In the genomic region with DNA sequence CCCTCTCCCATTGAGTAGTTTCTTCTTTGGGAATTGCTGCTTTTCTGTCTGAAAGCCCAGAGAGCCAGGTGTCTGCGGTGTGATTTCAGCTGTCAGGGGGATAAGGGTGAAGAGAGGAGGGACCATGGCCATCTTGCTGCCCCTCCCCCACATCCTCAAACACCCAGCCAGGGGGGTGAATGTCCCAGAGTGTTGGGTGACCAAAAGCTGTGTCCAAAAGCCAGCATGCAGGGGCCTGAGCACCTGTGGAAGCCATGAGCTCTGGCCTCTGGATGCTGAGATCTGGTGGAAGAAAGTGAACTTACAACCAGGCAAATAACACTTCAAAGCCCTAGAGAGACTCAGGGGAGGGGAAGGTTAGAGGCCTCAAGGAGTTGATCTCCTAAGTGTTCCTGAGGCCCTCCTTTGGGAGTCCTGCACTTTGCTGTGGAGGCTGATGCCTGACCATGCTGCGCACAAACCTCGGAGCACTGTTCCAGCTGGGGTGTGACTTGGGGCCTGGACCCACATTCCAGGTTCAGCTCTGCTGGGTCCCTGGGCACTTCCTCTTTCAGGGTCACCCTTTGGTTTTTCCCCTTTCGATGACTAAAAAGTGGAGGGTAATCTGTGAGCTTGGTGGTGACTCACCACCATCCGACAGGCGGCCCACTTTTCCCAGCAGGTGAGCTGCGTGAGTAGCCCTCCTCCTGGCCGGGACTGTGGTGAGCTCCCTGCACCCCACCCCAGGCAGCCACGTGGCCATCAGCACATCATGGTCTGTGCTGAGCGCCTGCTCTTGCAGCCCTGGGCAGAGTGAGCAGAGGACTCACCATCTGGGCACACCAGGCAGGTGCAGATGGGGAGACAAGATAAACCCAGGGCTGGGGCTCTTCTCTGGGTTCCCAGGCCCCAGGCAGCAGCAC, we compare ENCODE assay signal across 8 cellular contexts.
DNase-seq lines count a peak whose midpoint lies in the region; ATAC-seq and TF ChIP-seq lines count a peak whose summit lies in the region.

No MANE protein-coding gene starts in this region.

- H3K27ac ChIP-seq in OCI-LY3 (ENCODE audit: low read length) (no peak overlapping the region), OCI-LY7 (ENCODE audit: low read depth, low read length, poor library complexity, severe bottlenecking) (no peak overlapping the region), substantia nigra (ENCODE audit: low read depth, low read length, poor library complexity, severe bottlenecking) (no peak overlapping the region)
- no peak overlapping the region for H3K27ac ChIP-seq in CD8-positive, alpha-beta memory T cell (ENCODE audit: low read depth, low read length)

- TF ChIP-seq CTCF in OCI-LY3 (IDR thresholded peaks at IDR 0.05; ENCODE audit: low read depth, low read length) (peak; percentile 9; the same call in 1 of the 2 replicates), OCI-LY7 (conservative IDR thresholded peaks at IDR 0.05; ENCODE audit: low read length) (no peak)

- CTCF ChIA-PET in OCI-LY7 (lab: Charles Lee; ENCODE audit: unreplicated experiment): no interaction called here
- CTCF ChIA-PET in CD8-positive, alpha-beta memory T cell (lab: Charles Lee): no interaction called here

- H3K27ac Mint-ChIP-seq in CD8-positive, alpha-beta memory T cell: peak overlapping the region in 2 of 8 donors; percentile 51 to 88

- DNase-seq in DMS 273 treated with DMSO at 0.1 percent for 48 hours (lab: John Stamatoyannopoulos, UW) (peak; percentile 69), islet precursor cell (peak; percentile 63), OCI-LY7 (ENCODE audit: low spot score) (no peak), HuH-7.5 (ENCODE audit: low spot score) (no peak), substantia nigra (lab: John Stamatoyannopoulos, UW) (no peak)
- no peak for DNase-seq in CD8-positive, alpha-beta memory T cell

- H3K79me2 ChIP-seq in OCI-LY3 (ENCODE audit: low read length) (no peaks in the 10 kb centered on the region), OCI-LY7 (ENCODE audit: insufficient read depth, low read depth, low read length) (no peaks in the 10 kb centered on the region)

- H3K4me2 ChIP-seq in OCI-LY3 (ENCODE audit: low read length): peak overlapping the region; percentile 60
- H3K4me2 ChIP-seq in OCI-LY7 (ENCODE audit: low read length): no peak overlapping the region

- no peaks in the 10 kb centered on the region for H3K36me3 ChIP-seq in OCI-LY3 (replicated peaks; ENCODE audit: low read depth, low read length)
- H3K36me3 ChIP-seq in OCI-LY7 (ENCODE audit: insufficient read depth, low read length): no peaks in the 10 kb centered on the region
- H3K36me3 ChIP-seq in CD8-positive, alpha-beta memory T cell (ENCODE audit: insufficient read depth, low read length): no peaks in the 10 kb centered on the region

- no TSS peak for BruUV-seq in OCI-LY7 (replicated peaks; lab: Mats Ljungman, UMichigan)

- H3K9me3 ChIP-seq in OCI-LY3 (ENCODE audit: insufficient read depth, low read length): no peaks in the 10 kb centered on the region
- H3K9me3 ChIP-seq in OCI-LY7 (ENCODE audit: low read length): no peaks in the 10 kb centered on the region
- no peaks in the 10 kb centered on the region for H3K9me3 ChIP-seq in CD8-positive, alpha-beta memory T cell (ENCODE audit: low read length)

- H4K20me1 ChIP-seq in OCI-LY3 (ENCODE audit: insufficient read depth, low read length) (no peaks in the 10 kb centered on the region), OCI-LY7 (ENCODE audit: insufficient read depth, low read length) (no peaks in the 10 kb centered on the region)

- H3K9me3 Mint-ChIP-seq in CD8-positive, alpha-beta memory T cell: no peaks in the 10 kb centered on the region

- H3K36me3 Mint-ChIP-seq in CD8-positive, alpha-beta memory T cell: peaks cover 10 to 15% (median 14%) of the 10 kb centered on the region in 3 donors

- H3K4me1 ChIP-seq in OCI-LY3 (ENCODE audit: low read length) (peaks cover 35% of the 10 kb centered on the region), OCI-LY7 (ENCODE audit: insufficient read depth, low read length, poor library complexity, severe bottlenecking) (no peaks in the 10 kb centered on the region)
- no peaks in the 10 kb centered on the region for H3K4me1 ChIP-seq in CD8-positive, alpha-beta memory T cell (ENCODE audit: insufficient read depth, low read length)

- H3K4me3 Mint-ChIP-seq in CD8-positive, alpha-beta memory T cell: no peak overlapping the region

- ATAC-seq in GM21786 (IDR thresholded peaks at IDR 0.05; ENCODE audit: unreplicated experiment): peak; percentile 83

- H3K27me3 Mint-ChIP-seq in CD8-positive, alpha-beta memory T cell: no peaks in the 10 kb centered on the region

- POLR2A ChIA-PET in OCI-LY7 (lab: Charles Lee): no interaction called here
- POLR2A ChIA-PET in CD8-positive, alpha-beta memory T cell (lab: Charles Lee): no interaction called here

- H2AFZ ChIP-seq in OCI-LY3 (ENCODE audit: low read depth, low read length) (no peak overlapping the region), OCI-LY7 (ENCODE audit: low read length) (no peak overlapping the region)

- peaks cover 0 to 5% (median 1%) of the 10 kb centered on the region in 3 donors for H3K4me1 Mint-ChIP-seq in CD8-positive, alpha-beta memory T cell

- intact Hi-C loops in OCI-LY7 (cut with micrococcal nuclease; ENCODE audit: unreplicated experiment): no loop called here

- H3K27me3 ChIP-seq in OCI-LY3 (ENCODE audit: low read depth, low read length): no peaks in the 10 kb centered on the region
- H3K27me3 ChIP-seq in CD8-positive, alpha-beta memory T cell (ENCODE audit: insufficient read depth, low read length, poor library complexity, severe bottlenecking): no peaks in the 10 kb centered on the region

- no peaks in the 10 kb centered on the region for H3K9me2 ChIP-seq in OCI-LY7 (ENCODE audit: insufficient read depth, low read length)

- H3K9ac ChIP-seq in OCI-LY3 (ENCODE audit: low read length): no peak overlapping the region

- peak overlapping the region; percentile 29; the same call in 1 of the 2 replicates for H3K4me3 ChIP-seq in OCI-LY3 (ENCODE audit: low read length)
- no peak overlapping the region for H3K4me3 ChIP-seq in OCI-LY7 (ENCODE audit: low read depth, low read length, poor library complexity, severe bottlenecking)
- no peak overlapping the region for H3K4me3 ChIP-seq in CD8-positive, alpha-beta memory T cell (ENCODE audit: low read length)

Comparison
In these comparisons a context has a peak if more than half of its experiments do, and no peak if none do; other contexts are left out.
1. DNase-seq: peak in DMS 273 treated with DMSO at 0.1 percent for 48 hours (single experiment) and islet precursor cell (single experiment); none in OCI-LY7 (single experiment), HuH-7.5 (single experiment), substantia nigra (0 of 49) and CD8-positive, alpha-beta memory T cell (0 of 5).